ENCODE assay signal across 25 cellular contexts in genomic region chr14:51147183-51147582, GRCh38. TPM values are rescaled to one million over a fixed set of nuclear protein-coding genes. Genes with fewer than 3 reads are reported as not detected.
DNase-seq lines count a peak whose midpoint lies in the region; ATAC-seq and TF ChIP-seq lines count a peak whose summit lies in the region.
"Had no signal": no experiment of that assay in that cellular context is flagged by ENCODE, and none has a peak within 500 bp of the region (broad histone marks: within the 10 kb centered on the region; RNA-seq: fewer than 3 reads in every experiment).

No MANE protein-coding gene starts in this region.

- peaks cover 0 to 5% of the 10 kb centered on the region in 2 donors for H3K27me3 Mint-ChIP-seq in CD4-positive, alpha-beta memory T cell
- H3K27me3 Mint-ChIP-seq: activated CD4-positive, alpha-beta T cell treated with anti-CD3 and anti-CD28 coated beads, Interleukin-2, amount 10 ng/mL, durations not matched to agents 7 days and 5 days had no signal

- H3K4me3 ChIP-seq in PC-3 (ENCODE audit: low read length): no peak overlapping the region
- H3K4me3 ChIP-seq in liver (ENCODE audit: low read depth in 1 of 3, low read length in 3 of 3): no peak overlapping the region
- no peak overlapping the region for H3K4me3 ChIP-seq in CD4-positive, alpha-beta memory T cell (ENCODE audit: low read length in 2 of 2)
- H3K4me3 ChIP-seq: left lung, thyroid gland had no signal

- H3K27ac ChIP-seq in PC-3 (ENCODE audit: low read length) (no peak overlapping the region), liver (ENCODE audit: low read depth in 1 of 2, low read length in 2 of 2) (no peak overlapping the region)
- H3K27ac ChIP-seq in CD4-positive, alpha-beta memory T cell (ENCODE audit: low read depth, low read length): no peak overlapping the region
- H3K27ac ChIP-seq: left lung, thyroid gland had no signal

- no peaks in the 10 kb centered on the region for H3K79me2 ChIP-seq in PC-3 (ENCODE audit: low read length)

- peaks cover 0 to 3% of the 10 kb centered on the region in 2 donors for H3K36me3 Mint-ChIP-seq in CD4-positive, alpha-beta memory T cell
- H3K36me3 Mint-ChIP-seq: activated CD8-positive, alpha-beta memory T cell treated with anti-CD3 and anti-CD28 coated beads, Interleukin-2, amount 10 ng/mL, durations not matched to agents 7 days and 5 days had no signal

- no peaks in the 10 kb centered on the region for H3K27me3 ChIP-seq in PC-3 (ENCODE audit: low read length)
- H3K27me3 ChIP-seq in liver (ENCODE audit: control insufficient read depth in 4 of 4, insufficient read depth in 4 of 4, low read length in 3 of 4): no peaks in the 10 kb centered on the region
- H3K27me3 ChIP-seq in CD4-positive, alpha-beta memory T cell (ENCODE audit: insufficient read depth, low read length): no peaks in the 10 kb centered on the region
- H3K27me3 ChIP-seq: left lung, thyroid gland had no signal

- BruUV-seq in PC-3 (replicated peaks; lab: Mats Ljungman, UMichigan): no TSS peak

- peaks cover 0 to 12% (median 6%) of the 10 kb centered on the region in 8 donors for H3K9me3 Mint-ChIP-seq in CD4-positive, alpha-beta memory T cell

- POLR2A ChIA-PET in PC-3 (lab: Charles Lee; ENCODE audit: unreplicated experiment): interaction anchor here (0.6 kb wide), 1 partner anchor 140 kb away, joined by 5 read pairs; no protein-coding TSS in a partner anchor
- POLR2A ChIA-PET in CD4-positive, alpha-beta memory T cell (lab: Charles Lee; ENCODE audit: partially characterized antibody): no interaction called here

- no peak overlapping the region for H3K27ac Mint-ChIP-seq in CD4-positive, alpha-beta memory T cell
- H3K27ac Mint-ChIP-seq: activated CD4-positive, alpha-beta T cell treated with anti-CD3 and anti-CD28 coated beads, Interleukin-2, amount 10 ng/mL, durations not matched to agents 7 days and 5 days; activated CD8-positive, alpha-beta memory T cell treated with anti-CD3 and anti-CD28 coated beads, Interleukin-2, amount 10 ng/mL, durations not matched to agents 7 days and 5 days; activated T-cell treated with anti-CD3 and anti-CD28 coated beads, Interleukin-2, amount 50 U/mL, for 72 hours had no signal

- no peak overlapping the region for H2AFZ ChIP-seq in PC-3 (ENCODE audit: low read length)

- CTCF ChIA-PET in PC-3 (lab: Charles Lee): no interaction called here
- CTCF ChIA-PET in CD4-positive, alpha-beta memory T cell (lab: Charles Lee; ENCODE audit: partially characterized antibody): no interaction called here

- DNase-seq in AG08396 (ENCODE audit: low spot score) (peak; percentile 14), PC-3 (peak; percentile 28), fibroblast of gingiva (ENCODE audit: low read depth) (peak; percentile 82), SW480 (ENCODE audit: low spot score) (no peak)
- DNase-seq in CD4-positive, alpha-beta memory T cell: no peak
- DNase-seq: activated CD4-positive, alpha-beta T cell treated with anti-CD3 and anti-CD28 coated beads, Interleukin-2, amount 10 ng/mL, durations not matched to agents 7 days and 5 days; activated CD8-positive, alpha-beta memory T cell treated with anti-CD3 and anti-CD28 coated beads, Interleukin-2, amount 10 ng/mL, durations not matched to agents 7 days and 5 days; activated naive CD4-positive, alpha-beta T cell; activated T-cell treated with anti-CD3 and anti-CD28 coated beads, Interleukin-2, amount 50 U/mL, for 72 hours; AML-193; amniotic stem cell; effector CD4-positive, alpha-beta T cell; left lung; NCI-H1092; NCI-H1930; NCI-H526 treated with DMSO at 0.1 percent for 48 hours; posterior cingulate gyrus; SIG-M5; stimulated activated naive CD8-positive, alpha-beta T cell treated with anti-CD3 and anti-CD28 coated beads, Interleukin-15, Interleukin-2, amounts not matched to agents 100 U/mL and 50 U/mL, for 24 hours; thyroid gland had no signal

- no peaks in the 10 kb centered on the region for H3F3A ChIP-seq in PC-3 (ENCODE audit: low read length, unreplicated experiment)

- no peaks in the 10 kb centered on the region for H4K20me1 ChIP-seq in PC-3 (ENCODE audit: low read length)

- no peak overlapping the region for H3K9ac ChIP-seq in PC-3 (ENCODE audit: low read length)
- H3K9ac ChIP-seq in liver (ENCODE audit: low read depth in 1 of 2, low read length in 2 of 2): no peak overlapping the region

- H3K36me3 ChIP-seq in PC-3 (ENCODE audit: low read depth, low read length) (no peaks in the 10 kb centered on the region), liver (ENCODE audit: control insufficient read depth in 4 of 4, insufficient read depth in 3 of 4, low read depth in 1 of 4, low read length in 3 of 4) (no peaks in the 10 kb centered on the region)
- H3K36me3 ChIP-seq in CD4-positive, alpha-beta memory T cell (ENCODE audit: insufficient read depth, low read length): no peaks in the 10 kb centered on the region
- H3K36me3 ChIP-seq: left lung, thyroid gland had no signal

- intact Hi-C loops in PC-3 (cut with micrococcal nuclease): no loop called here
- intact Hi-C loops in CD4-positive, alpha-beta memory T cell (cut with micrococcal nuclease): no loop called here

- TF ChIP-seq CTCF in PC-3 (conservative IDR thresholded peaks at IDR 0.05; ENCODE audit: low read depth, low read length): no peak
- no peak for TF ChIP-seq CTCF in liver (IDR thresholded peaks at IDR 0.05; ENCODE audit: low read depth, low read length, missing input control)

- peaks cover 0 to 3% (median 0%) of the 10 kb centered on the region in 4 donors for H3K4me1 Mint-ChIP-seq in CD4-positive, alpha-beta memory T cell
- H3K4me1 Mint-ChIP-seq: activated CD4-positive, alpha-beta T cell treated with anti-CD3 and anti-CD28 coated beads, Interleukin-2, amount 10 ng/mL, durations not matched to agents 7 days and 5 days; activated CD8-positive, alpha-beta memory T cell treated with anti-CD3 and anti-CD28 coated beads, Interleukin-2, amount 10 ng/mL, durations not matched to agents 7 days and 5 days had no signal

- H3K4me2 ChIP-seq in PC-3 (ENCODE audit: low read length): no peak overlapping the region

- no peak for TF ChIP-seq RAD21 in liver (IDR thresholded peaks at IDR 0.05)

- H3K4me1 ChIP-seq in PC-3 (ENCODE audit: insufficient read depth, low read length) (no peaks in the 10 kb centered on the region), liver (ENCODE audit: control insufficient read depth in 4 of 4, insufficient read depth in 4 of 4, low read length in 3 of 4) (no peaks in the 10 kb centered on the region)
- no peaks in the 10 kb centered on the region for H3K4me1 ChIP-seq in CD4-positive, alpha-beta memory T cell (ENCODE audit: insufficient read depth, low read length)
- H3K4me1 ChIP-seq: left lung, thyroid gland had no signal

- 0 out of 2 replicates have a peak, but pooled peaks cover 4% of the 10 kb centered on the region for H3K9me2 ChIP-seq in PC-3 (replicated peaks; ENCODE audit: low read length)

- H3K9me3 ChIP-seq in PC-3 (ENCODE audit: low read length) (no peaks in the 10 kb centered on the region), liver (ENCODE audit: control insufficient read depth in 4 of 4, low read length in 3 of 4) (no peaks in the 10 kb centered on the region)
- no peaks in the 10 kb centered on the region for H3K9me3 ChIP-seq in CD4-positive, alpha-beta memory T cell (ENCODE audit: control insufficient read depth in 1 of 2, low read length in 2 of 2)
- H3K9me3 ChIP-seq: thyroid gland had no signal

- WGBS in liver: 60% methylated on average over 1 of the region's 1 CpG

- no peak for ATAC-seq in PC-3
- no peak for ATAC-seq in HG03039 (IDR thresholded peaks at IDR 0.05; ENCODE audit: unreplicated experiment)
- ATAC-seq in GM21717 (IDR thresholded peaks at IDR 0.05; ENCODE audit: unreplicated experiment): no peak
- ATAC-seq: activated CD8-positive, alpha-beta memory T cell treated with anti-CD3 and anti-CD28 coated beads, Interleukin-2, amount 10 ng/mL, durations not matched to agents 7 days and 5 days; activated T-cell treated with anti-CD3 and anti-CD28 coated beads, Interleukin-2, amount 50 U/mL, for 72 hours; HCT116; left lung; Panc1; stimulated activated naive CD8-positive, alpha-beta T cell treated with anti-CD3 and anti-CD28 coated beads, Interleukin-15, Interleukin-2, amounts not matched to agents 100 U/mL and 50 U/mL, for 24 hours had no signal

- H3K4me3 Mint-ChIP-seq in CD4-positive, alpha-beta memory T cell: no peak overlapping the region
- H3K4me3 Mint-ChIP-seq: activated CD4-positive, alpha-beta T cell treated with anti-CD3 and anti-CD28 coated beads, Interleukin-2, amount 10 ng/mL, durations not matched to agents 7 days and 5 days; activated CD8-positive, alpha-beta memory T cell treated with anti-CD3 and anti-CD28 coated beads, Interleukin-2, amount 10 ng/mL, durations not matched to agents 7 days and 5 days; activated T-cell treated with anti-CD3 and anti-CD28 coated beads, Interleukin-2, amount 50 U/mL, for 72 hours had no signal

TF ChIP-seq in liver, 16 proteins besides CTCF, POLR2A, EP300 and RAD21 (continues in another document):
- TF ChIP-seq MAX (IDR thresholded peaks at IDR 0.05): no peak
- peak; percentile 74 for TF ChIP-seq NR2F2 (IDR thresholded peaks at IDR 0.05)
- peak; percentile 25 for TF ChIP-seq SP1 (IDR thresholded peaks at IDR 0.05)
- no peak for TF ChIP-seq JUND (IDR thresholded peaks at IDR 0.05)
- TF ChIP-seq ZBTB33 (IDR thresholded peaks at IDR 0.05): no peak
- TF ChIP-seq ATF3 (IDR thresholded peaks at IDR 0.05): no peak

RNA-seq across cellular contexts. Expression of gene TRIM9, which starts 52.3 kb away (rescaled TPM):
- total RNA-seq in PC-3 (2014; rRNA removed) (2.5 and 2.6 TPM in 2 replicates), liver (1 to 10 TPM in 1 of 2 donors, under 1 TPM in 1; 0.14 to 1.6 TPM)
- under 1 TPM; 0.09 to 0.22 TPM for polyA plus RNA-seq in liver
- total RNA-seq in CD4-positive, alpha-beta memory T cell: under 1 TPM; 0.44 to 0.55 TPM
- under 1 TPM in 1 of 2 donors, not detected in 1; 0.05 TPM for polyA plus RNA-seq in CD4-positive, alpha-beta memory T cell

Comparison
In these comparisons a context has a peak if more than half of its experiments do, and no peak if none do; other contexts are left out.
1. DNase-seq: peak in AG08396 (single experiment), PC-3 (single experiment) and fibroblast of gingiva (single experiment); none in CD4-positive, alpha-beta memory T cell (0 of 5) and SW480 (single experiment).